14 cellular contexts compared by ENCODE assay signal in genomic region chr2:10326151-10326616, GRCh38. TPM values are rescaled to one million over a fixed set of nuclear protein-coding genes. Genes with fewer than 3 reads are reported as not detected.
A peak's percentile ranks its signal among the peaks of the same experiment; 100 is the strongest.
DNase-seq lines count a peak whose midpoint lies in the region; ATAC-seq and TF ChIP-seq lines count a peak whose summit lies in the region.
"Had no signal": no experiment of that assay in that cellular context is flagged by ENCODE, and none has a peak within 500 bp of the region (broad histone marks: within the 10 kb centered on the region; RNA-seq: fewer than 3 reads in every experiment).

No MANE protein-coding gene starts in this region.

- in situ Hi-C loops in Panc1 (cut with HindIII; ENCODE audit: low pct_unique_long_range_greater_than_20kb, low sequenced_read_pairs), result no loop called here

- no peak for TF ChIP-seq CTCF in activated CD8-positive, alpha-beta T cell treated with anti-CD3 and anti-CD28 coated beads for 36 hours (IDR thresholded peaks at IDR 0.05)
- TF ChIP-seq CTCF in Panc1 (IDR thresholded peaks at IDR 0.05), result no peak
- no peak for TF ChIP-seq CTCF in upper lobe of left lung (IDR thresholded peaks at IDR 0.05)

- intact Hi-C loops in activated CD8-positive, alpha-beta T cell treated with anti-CD3 and anti-CD28 coated beads for 36 hours (cut with micrococcal nuclease), result no loop called here
- intact Hi-C loops in Panc1 (cut with micrococcal nuclease; ENCODE audit: unreplicated experiment), result no loop called here

- H3K9me3 ChIP-seq in Panc1 (ENCODE audit: control insufficient read depth, insufficient read depth, low read depth, low read length), result no peaks in the 10 kb centered on the region
- H3K9me3 ChIP-seq in upper lobe of left lung, result no peaks in the 10 kb centered on the region
- H3K9me3 ChIP-seq: MG63 had no signal

- peak overlapping the region; percentile 58 for H3K27ac Mint-ChIP-seq in activated CD8-positive, alpha-beta T cell treated with anti-CD3 and anti-CD28 coated beads for 36 hours
- H3K27ac Mint-ChIP-seq in activated CD8-positive, alpha-beta T cell treated with anti-CD3 and anti-CD28 coated beads, Interleukin-2, amount 10 ng/mL, durations not matched to agents 7 days and 5 days, result no peak overlapping the region

- H3K4me3 Mint-ChIP-seq in activated CD8-positive, alpha-beta T cell treated with anti-CD3 and anti-CD28 coated beads for 36 hours, result no peak overlapping the region
- H3K4me3 Mint-ChIP-seq in activated CD8-positive, alpha-beta T cell treated with anti-CD3 and anti-CD28 coated beads, Interleukin-2, amount 10 ng/mL, durations not matched to agents 7 days and 5 days, result no peak overlapping the region
- H3K4me3 Mint-ChIP-seq: activated T-cell treated with anti-CD3 and anti-CD28 coated beads, Interleukin-2, amount 50 U/mL, for 4 hours had no signal

- H3K27me3 Mint-ChIP-seq in activated CD8-positive, alpha-beta T cell treated with anti-CD3 and anti-CD28 coated beads for 36 hours, result no peaks in the 10 kb centered on the region
- H3K27me3 Mint-ChIP-seq in activated CD8-positive, alpha-beta T cell treated with anti-CD3 and anti-CD28 coated beads, Interleukin-2, amount 10 ng/mL, durations not matched to agents 7 days and 5 days (ENCODE audit: low read depth), result no peaks in the 10 kb centered on the region

- TF ChIP-seq POLR2A in upper lobe of left lung (IDR thresholded peaks at IDR 0.05), result no peak

- H3K36me3 ChIP-seq in Panc1 (ENCODE audit: control insufficient read depth, insufficient read depth, low read length), result no peaks in the 10 kb centered on the region; the same call in 1 of the 2 replicates
- peaks cover 0 to 10% (median 0%) of the 10 kb centered on the region in 4 donors for H3K36me3 ChIP-seq in upper lobe of left lung

- ATAC-seq in activated CD8-positive, alpha-beta T cell treated with anti-CD3 and anti-CD28 coated beads for 36 hours, result no peak
- no peak for ATAC-seq in activated CD8-positive, alpha-beta T cell treated with anti-CD3 and anti-CD28 coated beads, Interleukin-2, amount 10 ng/mL, durations not matched to agents 7 days and 5 days
- ATAC-seq in Panc1, result 0 out of 2 replicates have a peak, but pooled peaks have one; percentile 0
- ATAC-seq in upper lobe of left lung (ENCODE audit: low FRiP score in 2 of 2), result no peak
- no peak for ATAC-seq in GM19023 (IDR thresholded peaks at IDR 0.05; ENCODE audit: unreplicated experiment)
- ATAC-seq: activated CD4-positive, CD25-positive, alpha-beta regulatory T cell treated with anti-CD3 and anti-CD28 coated beads, Interleukin-2, amount 50 U/mL, for 24 hours; activated T-cell treated with anti-CD3 and anti-CD28 coated beads, Interleukin-2, amount 50 U/mL, for 4 hours had no signal

- 87 to 88% methylated on average over 3 to 6 of the region's 7 CpGs for WGBS in upper lobe of left lung, 2 donors

- H3K36me3 Mint-ChIP-seq in activated CD8-positive, alpha-beta T cell treated with anti-CD3 and anti-CD28 coated beads for 36 hours (ENCODE audit: low read depth), result peaks cover 38% of the 10 kb centered on the region
- peaks cover 22% of the 10 kb centered on the region for H3K36me3 Mint-ChIP-seq in activated CD8-positive, alpha-beta T cell treated with anti-CD3 and anti-CD28 coated beads, Interleukin-2, amount 10 ng/mL, durations not matched to agents 7 days and 5 days (ENCODE audit: low read depth)

- POLR2A ChIA-PET in activated CD8-positive, alpha-beta T cell treated with anti-CD3 and anti-CD28 coated beads for 36 hours (lab: Charles Lee), result no interaction called here
- POLR2A ChIA-PET in activated CD8-positive, alpha-beta T cell treated with anti-CD3 and anti-CD28 coated beads, Interleukin-2, amount 10 ng/mL, durations not matched to agents 7 days and 5 days (lab: Charles Lee), result no interaction called here
- POLR2A ChIA-PET in Panc1 (lab: Charles Lee), result no interaction called here

- H3K4me3 ChIP-seq in Panc1 (ENCODE audit: low read depth in 2 of 2, low read length in 2 of 2) (no peak overlapping the region; a peak in 1 of 4 replicates), upper lobe of left lung (no peak overlapping the region)
- H3K4me3 ChIP-seq: MG63, skin epidermis had no signal

- peaks cover 5% of the 10 kb centered on the region for H3K9me3 Mint-ChIP-seq in activated CD8-positive, alpha-beta T cell treated with anti-CD3 and anti-CD28 coated beads for 36 hours
- no peaks in the 10 kb centered on the region for H3K9me3 Mint-ChIP-seq in activated CD8-positive, alpha-beta T cell treated with anti-CD3 and anti-CD28 coated beads, Interleukin-2, amount 10 ng/mL, durations not matched to agents 7 days and 5 days (ENCODE audit: insufficient read depth)
- H3K9me3 Mint-ChIP-seq: activated T-cell treated with anti-CD3 and anti-CD28 coated beads, Interleukin-2, amount 50 U/mL, for 4 hours had no signal

- no peak for TF ChIP-seq EP300 in upper lobe of left lung (IDR thresholded peaks at IDR 0.05)

- H3K4me1 Mint-ChIP-seq in activated CD8-positive, alpha-beta T cell treated with anti-CD3 and anti-CD28 coated beads for 36 hours (ENCODE audit: low read depth), result peaks cover 78% of the 10 kb centered on the region
- H3K4me1 Mint-ChIP-seq in activated CD8-positive, alpha-beta T cell treated with anti-CD3 and anti-CD28 coated beads, Interleukin-2, amount 10 ng/mL, durations not matched to agents 7 days and 5 days (ENCODE audit: low read depth), result peaks cover 45% of the 10 kb centered on the region

- no peak for DNase-seq in activated CD8-positive, alpha-beta T cell treated with anti-CD3 and anti-CD28 coated beads for 36 hours
- no peak for DNase-seq in activated CD8-positive, alpha-beta T cell treated with anti-CD3 and anti-CD28 coated beads, Interleukin-2, amount 10 ng/mL, durations not matched to agents 7 days and 5 days
- DNase-seq in Panc1 (ENCODE audit: low read depth, low spot score) (no peak), islet precursor cell (peak; percentile 52), upper lobe of left lung (no peak), activated gamma-delta T cell (lab: John Stamatoyannopoulos, UW) (no peak), EL (no peak)
- DNase-seq: activated T-cell treated with anti-CD3 and anti-CD28 coated beads, Interleukin-2, amount 50 U/mL, for 4 hours; effector CD4-positive, alpha-beta T cell; mammary epithelial cell had no signal

- H3K27me3 ChIP-seq in Panc1 (ENCODE audit: control insufficient read depth, insufficient read depth, low read length) (no peaks in the 10 kb centered on the region), upper lobe of left lung (no peaks in the 10 kb centered on the region)
- H3K27me3 ChIP-seq: MG63 had no signal

- H3K27ac ChIP-seq in Panc1 (ENCODE audit: low read length), result peak overlapping the region; percentile 99
- peak overlapping the region; percentile 61 to 65 (median 63) for H3K27ac ChIP-seq in upper lobe of left lung
- H3K27ac ChIP-seq: skin epidermis had no signal

- CTCF ChIA-PET in activated CD8-positive, alpha-beta T cell treated with anti-CD3 and anti-CD28 coated beads for 36 hours (lab: Charles Lee), result interaction anchor here (1.1 to 7.2 kb wide), 3 partner anchors 23 to 109 kb away, joined by 3 to 61 read pairs (median 15); partner anchors contain the start of gene HPCAL1
- CTCF ChIA-PET in activated CD8-positive, alpha-beta T cell treated with anti-CD3 and anti-CD28 coated beads, Interleukin-2, amount 10 ng/mL, durations not matched to agents 7 days and 5 days (lab: Charles Lee), result interaction anchor here (4.0 kb wide), 1 partner anchor 82 kb away, joined by 27 read pairs; no protein-coding TSS in a partner anchor
- CTCF ChIA-PET in Panc1 (lab: Charles Lee), result no interaction called here

- peaks cover 79% of the 10 kb centered on the region for H3K4me1 ChIP-seq in Panc1 (ENCODE audit: control insufficient read depth, insufficient read depth, low read length)
- peaks cover 52 to 75% (median 63%) of the 10 kb centered on the region in 4 donors for H3K4me1 ChIP-seq in upper lobe of left lung

- no TSS peak for BruUV-seq in Panc1 (replicated peaks; lab: Mats Ljungman, UMichigan)

RNA-seq across cellular contexts. Expression of gene HPCAL1, which starts 23.5 kb away (rescaled TPM):
- total RNA-seq in activated CD8-positive, alpha-beta T cell treated with anti-CD3 and anti-CD28 coated beads for 36 hours, result 100 to 1,000 TPM; 166 to 170 TPM
- total RNA-seq in activated CD8-positive, alpha-beta T cell treated with anti-CD3 and anti-CD28 coated beads, Interleukin-2, amount 10 ng/mL, durations not matched to agents 7 days and 5 days, result 10 to 100 TPM; 55.8 to 56.6 TPM
- total RNA-seq in Panc1 (2021; ENCODE audit: unreplicated experiment), result 234 TPM
- 556 TPM for polyA plus RNA-seq in Panc1 (2012; ENCODE audit: insufficient read length)
- total RNA-seq in upper lobe of left lung, result 100 to 1,000 TPM; 131 to 481 (median 261) TPM
